In the genomic region with DNA sequence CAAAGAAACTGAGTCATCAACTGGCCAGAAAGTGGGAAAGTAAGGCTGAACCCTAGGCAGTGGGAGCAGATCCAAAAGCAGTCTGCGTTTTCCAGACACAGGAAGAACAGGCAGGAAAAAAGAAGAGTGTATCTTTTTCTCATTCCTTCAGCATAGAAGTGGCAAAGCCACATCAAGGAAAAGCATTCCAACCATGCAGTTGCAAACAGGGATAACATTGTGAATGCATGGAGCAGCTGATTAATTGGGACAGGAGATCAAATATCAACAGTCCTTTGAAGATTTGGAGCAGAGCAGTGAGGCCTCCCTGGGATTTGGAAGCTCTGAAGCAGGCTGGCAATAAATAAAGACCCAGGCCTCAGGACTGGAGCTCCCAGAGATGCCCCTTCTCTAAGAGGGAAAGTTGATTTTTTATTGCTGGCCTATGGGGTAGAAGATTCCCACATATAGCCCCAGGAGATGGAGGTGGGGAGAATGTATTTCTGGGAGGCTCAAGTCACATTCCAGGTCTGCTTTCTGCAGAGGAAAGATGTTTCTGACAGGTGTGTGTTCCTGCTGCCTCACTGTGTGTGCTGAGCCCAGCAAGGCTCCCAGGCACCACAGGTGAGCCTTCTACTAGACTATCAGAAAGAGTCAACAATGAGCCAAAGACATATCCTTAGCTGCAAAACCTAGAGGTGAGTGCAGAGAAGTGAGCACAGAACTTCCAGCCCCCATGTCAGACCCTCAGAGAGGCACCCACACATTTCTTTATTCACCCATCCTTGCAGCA, we compare ENCODE assay signal across 1 cellular context.
TF ChIP-seq lines count a peak whose summit lies in the region.

No MANE protein-coding gene starts in this region.

TF ChIP-seq in GM23338, 12 proteins besides CTCF, POLR2A, EP300 and RAD21 (continued from another document):
- TF ChIP-seq, protein P1, sequence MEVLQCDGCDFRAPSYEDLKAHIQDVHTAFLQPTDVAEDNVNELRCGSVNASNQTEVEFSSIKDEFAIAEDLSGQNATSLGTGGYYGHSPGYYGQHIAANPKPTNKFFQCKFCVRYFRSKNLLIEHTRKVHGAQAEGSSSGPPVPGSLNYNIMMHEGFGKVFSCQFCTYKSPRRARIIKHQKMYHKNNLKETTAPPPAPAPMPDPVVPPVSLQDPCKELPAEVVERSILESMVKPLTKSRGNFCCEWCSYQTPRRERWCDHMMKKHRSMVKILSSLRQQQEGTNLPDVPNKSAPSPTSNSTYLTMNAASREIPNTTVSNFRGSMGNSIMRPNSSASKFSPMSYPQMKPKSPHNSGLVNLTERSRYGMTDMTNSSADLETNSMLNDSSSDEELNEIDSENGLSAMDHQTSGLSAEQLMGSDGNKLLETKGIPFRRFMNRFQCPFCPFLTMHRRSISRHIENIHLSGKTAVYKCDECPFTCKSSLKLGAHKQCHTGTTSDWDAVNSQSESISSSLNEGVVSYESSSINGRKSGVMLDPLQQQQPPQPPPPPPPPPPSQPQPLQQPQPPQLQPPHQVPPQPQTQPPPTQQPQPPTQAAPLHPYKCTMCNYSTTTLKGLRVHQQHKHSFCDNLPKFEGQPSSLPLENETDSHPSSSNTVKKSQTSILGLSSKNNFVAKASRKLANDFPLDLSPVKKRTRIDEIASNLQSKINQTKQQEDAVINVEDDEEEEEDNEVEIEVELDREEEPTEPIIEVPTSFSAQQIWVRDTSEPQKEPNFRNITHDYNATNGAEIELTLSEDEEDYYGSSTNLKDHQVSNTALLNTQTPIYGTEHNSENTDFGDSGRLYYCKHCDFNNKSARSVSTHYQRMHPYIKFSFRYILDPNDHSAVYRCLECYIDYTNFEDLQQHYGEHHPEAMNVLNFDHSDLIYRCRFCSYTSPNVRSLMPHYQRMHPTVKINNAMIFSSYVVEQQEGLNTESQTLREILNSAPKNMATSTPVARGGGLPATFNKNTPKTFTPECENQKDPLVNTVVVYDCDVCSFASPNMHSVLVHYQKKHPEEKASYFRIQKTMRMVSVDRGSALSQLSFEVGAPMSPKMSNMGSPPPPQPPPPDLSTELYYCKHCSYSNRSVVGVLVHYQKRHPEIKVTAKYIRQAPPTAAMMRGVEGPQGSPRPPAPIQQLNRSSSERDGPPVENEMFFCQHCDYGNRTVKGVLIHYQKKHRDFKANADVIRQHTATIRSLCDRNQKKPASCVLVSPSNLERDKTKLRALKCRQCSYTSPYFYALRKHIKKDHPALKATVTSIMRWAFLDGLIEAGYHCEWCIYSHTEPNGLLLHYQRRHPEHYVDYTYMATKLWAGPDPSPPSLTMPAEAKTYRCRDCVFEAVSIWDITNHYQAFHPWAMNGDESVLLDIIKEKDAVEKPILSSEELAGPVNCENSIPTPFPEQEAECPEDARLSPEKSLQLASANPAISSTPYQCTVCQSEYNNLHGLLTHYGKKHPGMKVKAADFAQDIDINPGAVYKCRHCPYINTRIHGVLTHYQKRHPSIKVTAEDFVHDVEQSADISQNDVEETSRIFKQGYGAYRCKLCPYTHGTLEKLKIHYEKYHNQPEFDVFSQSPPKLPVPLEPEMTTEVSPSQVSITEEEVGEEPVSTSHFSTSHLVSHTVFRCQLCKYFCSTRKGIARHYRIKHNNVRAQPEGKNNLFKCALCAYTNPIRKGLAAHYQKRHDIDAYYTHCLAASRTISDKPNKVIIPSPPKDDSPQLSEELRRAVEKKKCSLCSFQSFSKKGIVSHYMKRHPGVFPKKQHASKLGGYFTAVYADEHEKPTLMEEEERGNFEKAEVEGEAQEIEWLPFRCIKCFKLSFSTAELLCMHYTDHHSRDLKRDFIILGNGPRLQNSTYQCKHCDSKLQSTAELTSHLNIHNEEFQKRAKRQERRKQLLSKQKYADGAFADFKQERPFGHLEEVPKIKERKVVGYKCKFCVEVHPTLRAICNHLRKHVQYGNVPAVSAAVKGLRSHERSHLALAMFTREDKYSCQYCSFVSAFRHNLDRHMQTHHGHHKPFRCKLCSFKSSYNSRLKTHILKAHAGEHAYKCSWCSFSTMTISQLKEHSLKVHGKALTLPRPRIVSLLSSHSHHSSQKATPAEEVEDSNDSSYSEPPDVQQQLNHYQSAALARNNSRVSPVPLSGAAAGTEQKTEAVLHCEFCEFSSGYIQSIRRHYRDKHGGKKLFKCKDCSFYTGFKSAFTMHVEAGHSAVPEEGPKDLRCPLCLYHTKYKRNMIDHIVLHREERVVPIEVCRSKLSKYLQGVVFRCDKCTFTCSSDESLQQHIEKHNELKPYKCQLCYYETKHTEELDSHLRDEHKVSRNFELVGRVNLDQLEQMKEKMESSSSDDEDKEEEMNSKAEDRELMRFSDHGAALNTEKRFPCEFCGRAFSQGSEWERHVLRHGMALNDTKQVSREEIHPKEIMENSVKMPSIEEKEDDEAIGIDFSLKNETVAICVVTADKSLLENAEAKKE (CRISPR knock-in tag; IDR thresholded peaks at IDR 0.05): no peak
